1 cellular context compared by ENCODE assay signal in the genomic region with DNA sequence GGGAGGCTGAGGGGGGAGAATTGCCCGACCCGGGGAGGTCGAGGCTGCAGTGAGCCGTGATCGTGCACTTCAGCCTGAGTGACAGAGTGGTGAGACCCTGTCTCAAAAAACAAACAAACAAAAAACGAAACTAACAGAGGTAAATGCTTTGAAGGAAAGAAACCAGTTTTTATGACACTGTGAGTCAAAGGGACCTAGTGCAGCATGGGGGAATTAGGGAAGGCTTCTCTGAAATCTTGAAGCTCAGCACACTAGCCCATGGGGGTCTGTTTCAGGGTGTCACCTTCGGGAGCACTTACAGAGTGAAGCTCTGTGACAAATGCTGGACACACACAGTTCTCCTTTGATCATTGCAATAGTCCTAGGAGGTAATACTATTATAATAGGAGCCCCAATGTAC.
TF ChIP-seq lines count a peak whose summit lies in the region.

No MANE protein-coding gene starts in this region.

TF ChIP-seq in HEK293, 187 proteins besides CTCF, POLR2A, EP300 and RAD21 (continued from another document):
- TF ChIP-seq ZBTB44 (tag by site-specific recombination; IDR thresholded peaks at IDR 0.05) (no peak), ZEB2 (tag by site-specific recombination; IDR thresholded peaks at IDR 0.05) (no peak), ZNF423 (tag by site-specific recombination; IDR thresholded peaks at IDR 0.05) (no peak), ZFP37 (tag by site-specific recombination; IDR thresholded peaks at IDR 0.05) (no peak), AEBP2 (tag by site-specific recombination; IDR thresholded peaks at IDR 0.05; ENCODE audit: borderline replicate concordance) (no peak), ZNF280D (tag by site-specific recombination; IDR thresholded peaks at IDR 0.05) (no peak), HIC1 (tag by site-specific recombination; IDR thresholded peaks at IDR 0.05) (no peak), RBAK (tag by site-specific recombination; IDR thresholded peaks at IDR 0.05) (no peak), SP2 (tag by site-specific recombination; IDR thresholded peaks at IDR 0.05) (no peak), HOXD13 (CRISPR knock-in tag; IDR thresholded peaks at IDR 0.05; ENCODE audit: borderline replicate concordance) (no peak)
- TF ChIP-seq, protein P1, sequence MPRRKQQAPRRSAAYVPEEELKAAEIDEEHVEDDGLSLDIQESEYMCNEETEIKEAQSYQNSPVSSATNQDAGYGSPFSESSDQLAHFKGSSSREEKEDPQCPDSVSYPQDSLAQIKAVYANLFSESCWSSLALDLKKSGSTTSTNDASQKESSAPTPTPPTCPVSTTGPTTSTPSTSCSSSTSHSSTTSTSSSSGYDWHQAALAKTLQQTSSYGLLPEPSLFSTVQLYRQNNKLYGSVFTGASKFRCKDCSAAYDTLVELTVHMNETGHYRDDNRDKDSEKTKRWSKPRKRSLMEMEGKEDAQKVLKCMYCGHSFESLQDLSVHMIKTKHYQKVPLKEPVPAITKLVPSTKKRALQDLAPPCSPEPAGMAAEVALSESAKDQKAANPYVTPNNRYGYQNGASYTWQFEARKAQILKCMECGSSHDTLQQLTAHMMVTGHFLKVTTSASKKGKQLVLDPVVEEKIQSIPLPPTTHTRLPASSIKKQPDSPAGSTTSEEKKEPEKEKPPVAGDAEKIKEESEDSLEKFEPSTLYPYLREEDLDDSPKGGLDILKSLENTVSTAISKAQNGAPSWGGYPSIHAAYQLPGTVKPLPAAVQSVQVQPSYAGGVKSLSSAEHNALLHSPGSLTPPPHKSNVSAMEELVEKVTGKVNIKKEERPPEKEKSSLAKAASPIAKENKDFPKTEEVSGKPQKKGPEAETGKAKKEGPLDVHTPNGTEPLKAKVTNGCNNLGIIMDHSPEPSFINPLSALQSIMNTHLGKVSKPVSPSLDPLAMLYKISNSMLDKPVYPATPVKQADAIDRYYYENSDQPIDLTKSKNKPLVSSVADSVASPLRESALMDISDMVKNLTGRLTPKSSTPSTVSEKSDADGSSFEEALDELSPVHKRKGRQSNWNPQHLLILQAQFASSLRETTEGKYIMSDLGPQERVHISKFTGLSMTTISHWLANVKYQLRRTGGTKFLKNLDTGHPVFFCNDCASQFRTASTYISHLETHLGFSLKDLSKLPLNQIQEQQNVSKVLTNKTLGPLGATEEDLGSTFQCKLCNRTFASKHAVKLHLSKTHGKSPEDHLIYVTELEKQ (tag by site-specific recombination; IDR thresholded peaks at IDR 0.05; ENCODE audit: borderline replicate concordance): no peak
